In genomic region chrX:53379008-53379710, GRCh38 we compare ENCODE assay signal across 30 cellular contexts. TPM values are rescaled to one million over a fixed set of nuclear protein-coding genes. Genes with fewer than 3 reads are reported as not detected.
"Had no signal": no experiment of that assay in that cellular context is flagged by ENCODE, and none has a peak within 500 bp of the region (broad histone marks: within the 10 kb centered on the region; RNA-seq: fewer than 3 reads in every experiment).

No MANE protein-coding gene starts in this region.

- H3K9me3 ChIP-seq: esophagus squamous epithelium, heart right ventricle, left lung, pancreas, stomach, thyroid gland, vagina had no signal

- H3K4me3 Mint-ChIP-seq: naive thymus-derived CD4-positive, alpha-beta T cell; nephron had no signal

- H3K4me2 ChIP-seq: smooth muscle cell had no signal

- FAIRE-seq: islet of Langerhans, pancreas had no signal

- H3K27ac ChIP-seq: coronary artery, esophagus squamous epithelium, heart right ventricle, left lung, pancreas, stomach, thyroid gland, vagina had no signal

- ATAC-seq: heart right ventricle; left cardiac atrium; left lung; naive thymus-derived CD4-positive, alpha-beta T cell; pancreas; sciatic nerve had no signal

- H3K4me3 ChIP-seq: coronary artery, esophagus squamous epithelium, heart right ventricle, left lung, pancreas, smooth muscle cell, stomach, thyroid gland, vagina had no signal

- DNase-seq: dermis blood vessel endothelial cell; effector memory CD4-positive, alpha-beta T cell; erythroblast; esophagus squamous epithelium; foreskin melanocyte; glutamatergic neuron; heart right ventricle; hippocampal formation; left cardiac atrium; left lung; mesendoderm; midbrain; naive thymus-derived CD4-positive, alpha-beta T cell; nucleus accumbens; pancreas; retina; stimulated activated CD4-positive, alpha-beta T cell treated with anti-CD3 and anti-CD28 coated beads, Interleukin-12 subunit alpha, Interleukin-12 subunit beta, amount 100 ng/mL, for 4 hours; stimulated activated CD4-positive, alpha-beta T cell treated with anti-CD3 and anti-CD28 coated beads, Interleukin-1b, Interleukin-23, amount 100 ng/mL, for 48 hours; stimulated activated CD4-positive, alpha-beta T cell treated with anti-CD3 and anti-CD28 coated beads, Interleukin-4, amount 100 ng/mL, for 1 hour; stimulated activated CD8-positive, alpha-beta memory T cell treated with anti-CD3 and anti-CD28 coated beads, Interleukin-4, amount 100 ng/mL, for 48 hours; stimulated activated naive CD4-positive, alpha-beta T cell treated with Interleukin-2 at 50 U/mL for 16 hours; stomach; thyroid gland; trophoblast cell had no signal

- H3K27me3 Mint-ChIP-seq: naive thymus-derived CD4-positive, alpha-beta T cell had no signal

- H3K27ac Mint-ChIP-seq: nephron had no signal

- H3K4me1 Mint-ChIP-seq: nephron had no signal

- H3K4me1 ChIP-seq: esophagus squamous epithelium, left lung, pancreas, stomach, thyroid gland, vagina had no signal

- H3K27me3 ChIP-seq: esophagus squamous epithelium, heart right ventricle, left lung, pancreas, stomach, thyroid gland, vagina had no signal

RNA-seq across cellular contexts. Expression of gene RIBC1, which starts 43.5 kb away (rescaled TPM):
- total RNA-seq: stomach, vagina had no signal
